14 cellular contexts compared by ENCODE assay signal in the genomic region with DNA sequence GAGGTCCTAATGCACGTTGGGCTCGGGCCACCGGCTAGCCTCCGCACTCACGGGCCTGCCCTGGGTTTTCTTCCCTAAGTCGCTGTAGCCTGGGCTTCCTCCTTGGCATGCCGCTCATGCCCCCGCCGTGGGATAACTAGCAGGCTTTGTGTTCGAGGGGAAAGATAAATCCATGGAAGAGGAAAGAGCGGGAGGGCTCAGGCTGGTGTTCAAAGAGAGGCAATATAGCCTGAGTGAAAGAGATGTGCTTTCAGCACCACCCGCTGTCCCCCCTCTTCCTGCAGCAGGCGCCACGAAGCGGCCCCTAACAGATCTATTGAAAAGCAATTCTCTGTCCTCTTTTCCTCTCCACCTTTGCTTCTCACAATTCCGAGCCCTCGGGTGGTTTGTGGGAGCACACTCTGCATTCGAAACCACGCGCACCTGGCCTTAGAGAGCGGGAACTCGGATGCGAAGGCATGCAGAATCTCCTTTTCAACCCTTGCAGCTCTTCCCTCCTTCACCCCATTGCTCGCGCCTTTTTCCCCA. TPM values are rescaled to one million over a fixed set of nuclear protein-coding genes. Genes with fewer than 3 reads are reported as not detected.
DNase-seq lines count a peak whose midpoint lies in the region; ATAC-seq, FAIRE-seq and TF ChIP-seq lines count a peak whose summit lies in the region.
"Not testable (repeated sequence)": the region's sequence is repeated elsewhere in the genome, so short reads cannot be mapped to it uniquely, and the experiment has no call there.
"Had no signal": no experiment of that assay in that cellular context is flagged by ENCODE, and none has a peak within 500 bp of the region (broad histone marks: within the 10 kb centered on the region; RNA-seq: fewer than 3 reads in every experiment).

No MANE protein-coding gene starts in this region.

- not testable (repeated sequence) for BruUV-seq in HepG2 (replicated peaks; lab: Mats Ljungman, UMichigan)

- peak overlapping the region; percentile 84 for H3K4me2 ChIP-seq in GM23338
- not testable (repeated sequence) for H3K4me2 ChIP-seq in HepG2 (ENCODE audit: low read depth, low read length)

- peaks cover 51% of the 10 kb centered on the region for H3K27me3 Mint-ChIP-seq in GM23338 (ENCODE audit: insufficient read depth, low read depth, poor library complexity)

- not testable (repeated sequence) for TF ChIP-seq CTCF in GM23338 (conservative IDR thresholded peaks at IDR 0.05; ENCODE audit: low read depth in 2 of 2); WERI-Rb-1 (IDR thresholded peaks at IDR 0.05; ENCODE audit: low read depth, low read length); foreskin keratinocyte (conservative IDR thresholded peaks at IDR 0.05); HepG2 (CRISPR knock-in tag; IDR thresholded peaks at IDR 0.05)
- TF ChIP-seq CTCF in brain microvascular endothelial cell (IDR thresholded peaks at IDR 0.05; ENCODE audit: low read depth, low read length, missing control alignments) = peak; percentile 4

- ATAC-seq in GM23338 = peak; percentile 74
- peak; percentile 78 for ATAC-seq in foreskin keratinocyte
- ATAC-seq in HepG2 = peak; percentile 52; the same call in 2 of the 3 replicates

- in situ Hi-C loops in brain microvascular endothelial cell (cut with HindIII; ENCODE audit: low pct_ligation_motif_present, low sequenced_read_pairs); HepG2 (cut with HindIII; ENCODE audit: extremely low pct_ligation_motif_present, low pct_unique_long_range_greater_than_20kb): not testable (repeated sequence)

- POLR2A ChIA-PET in HepG2 (lab: Yijun Ruan, JAX) = not testable (repeated sequence)

- H3K36me3 Mint-ChIP-seq in GM23338 (ENCODE audit: low read depth) = not testable (repeated sequence)

- 33% methylated on average over 12 of the region's 25 CpGs for WGBS in HepG2 (ENCODE audit: low lambda C conversion rate)

- H3K4me1 Mint-ChIP-seq in GM23338 = peaks cover 28% of the 10 kb centered on the region; the same call in 2 of the 3 replicates

- H3K36me3 ChIP-seq in GM23338 (ENCODE audit: insufficient read depth); WERI-Rb-1; brain microvascular endothelial cell (replicated peaks); HepG2 (replicated peaks in 1 of 2; ENCODE audit: control insufficient read depth in 1 of 2, insufficient read depth in 2 of 2, low read length in 2 of 2): not testable (repeated sequence)

- H3K4me1 ChIP-seq in GM23338 (ENCODE audit: insufficient read depth); foreskin keratinocyte; HepG2 (ENCODE audit: insufficient read depth, low read length): not testable (repeated sequence)

- H3K27ac ChIP-seq in GM23338 (ENCODE audit: low read depth); WERI-Rb-1; brain microvascular endothelial cell; foreskin keratinocyte; HepG2 (ENCODE audit: extremely low read length, insufficient read depth, low read length): not testable (repeated sequence)

- 0 out of 2 replicates have a peak overlapping the region, but pooled peaks have one; percentile 52 for H2AFZ ChIP-seq in GM23338
- H2AFZ ChIP-seq in HepG2 (ENCODE audit: low read length) = not testable (repeated sequence)

- not testable (repeated sequence) for H4K20me1 ChIP-seq in GM23338 (replicated peaks; ENCODE audit: insufficient read depth); HepG2 (ENCODE audit: insufficient read depth, low read length)

- CTCF ChIA-PET in HepG2 (lab: Yijun Ruan, JAX; ENCODE audit: low intra/inter-chr PET ratio, low total read pairs) = not testable (repeated sequence)

- peak overlapping the region; percentile 76 for H3K4me3 Mint-ChIP-seq in GM23338

- H3F3A ChIP-seq in GM23338 (replicated peaks; ENCODE audit: low read depth) = not testable (repeated sequence)

- not testable (repeated sequence) for H3K79me2 ChIP-seq in GM23338 (replicated peaks; ENCODE audit: insufficient read depth); HepG2 (ENCODE audit: insufficient read depth, low read length)

- not testable (repeated sequence) for TF ChIP-seq RAD21 in HepG2 (CRISPR knock-in tag; IDR thresholded peaks at IDR 0.05)

- not testable (repeated sequence) for H3K9me3 Mint-ChIP-seq in GM23338

- not testable (repeated sequence) for H3K27ac Mint-ChIP-seq in GM23338

- intact Hi-C loops in HepG2 (cut with micrococcal nuclease; ENCODE audit: unreplicated experiment) = not testable (repeated sequence)

- DNase-seq in GM23338 (ENCODE audit: low spot score) = peak; percentile 51
- peak; percentile 62 to 65 for DNase-seq in NCI-H526 (lab: John Stamatoyannopoulos, UW)
- not testable (repeated sequence) for DNase-seq in WERI-Rb-1; brain microvascular endothelial cell; foreskin keratinocyte; HepG2 (ENCODE audit: low spot score); urothelium cell line (ENCODE audit: low spot score)
- peak; percentile 21 for DNase-seq in occipital lobe (lab: John Stamatoyannopoulos, UW)

- H3K27me3 ChIP-seq in GM23338 (ENCODE audit: insufficient read depth) (peaks cover 66% of the 10 kb centered on the region), foreskin keratinocyte (peaks cover 39% of the 10 kb centered on the region)
- not testable (repeated sequence) for H3K27me3 ChIP-seq in WERI-Rb-1 (ENCODE audit: insufficient read depth, low read depth, severe bottlenecking); brain microvascular endothelial cell (replicated peaks); HepG2 (ENCODE audit: control insufficient read depth in 1 of 2, insufficient read depth in 2 of 2, low read length in 2 of 2)

- peak overlapping the region; percentile 61 for H3K4me3 ChIP-seq in GM23338
- peak overlapping the region; percentile 36 for H3K4me3 ChIP-seq in WERI-Rb-1 (ENCODE audit: low read depth, low read length)
- H3K4me3 ChIP-seq in brain microvascular endothelial cell (ENCODE audit: low read depth, low read length); HepG2 (replicated peaks in 1 of 3; ENCODE audit: insufficient read depth in 1 of 3, low read depth in 2 of 3, low read length in 3 of 3): not testable (repeated sequence)

- TF ChIP-seq EP300 in HepG2 (IDR thresholded peaks at IDR 0.05; ENCODE audit: low read depth in 2 of 2, low read length in 2 of 2); HepG2 (CRISPR knock-in tag; IDR thresholded peaks at IDR 0.05; ENCODE audit: borderline replicate concordance): not testable (repeated sequence)

- TF ChIP-seq POLR2A in HepG2 (IDR thresholded peaks at IDR 0.05; ENCODE audit: insufficient read depth in 1 of 2, low read depth in 2 of 2, low read length in 2 of 2) = not testable (repeated sequence)

- not testable (repeated sequence) for H3K9me3 ChIP-seq in WERI-Rb-1 (ENCODE audit: severe bottlenecking); HepG2 (ENCODE audit: low read length)

- FAIRE-seq in HepG2 (lab: Jason Lieb, UNC) = not testable (repeated sequence)
- peak; percentile 90 for FAIRE-seq in urothelium cell line (lab: Jason Lieb, UNC)

- not testable (repeated sequence) for H3K9ac ChIP-seq in HepG2 (ENCODE audit: insufficient read depth, low read depth, low read length)

- not testable (repeated sequence) for H3K9me2 ChIP-seq in GM23338 (ENCODE audit: insufficient read depth)

RNA-seq across cellular contexts. Expression of a gene that starts 2.9 kb away (rescaled TPM):
- 0.23 and 0.45 TPM in 2 replicates for total RNA-seq in GM23338 (2014; rRNA removed; shearing (Covaris generic))
- 0.12 and 0.23 TPM in 2 replicates for polyA plus RNA-seq in GM23338 (2016; fragmentation: Nextera tagmentation; extraction: Ambion mirVana)
- under 0.01 and 0.04 TPM in 2 replicates for total RNA-seq in foreskin keratinocyte
- under 0.01 and 0.01 TPM in 2 replicates for polyA plus RNA-seq in foreskin keratinocyte
- not detected in 2 replicates for total RNA-seq in HepG2 (2016; rRNA removed; fragmentation: Illumina TruSeq; extraction: Trizol)
- total RNA-seq in HepG2 (2016; cell fraction: cytosol; rRNA removed; fragmentation: Illumina TruSeq; extraction: Trizol; ENCODE audit: low read depth) = not detected in 2 replicates
- total RNA-seq in HepG2 (2016; cell fraction: insoluble cytoplasmic fraction; rRNA removed; fragmentation: Illumina TruSeq; extraction: Trizol) = not detected in 2 replicates
- total RNA-seq in HepG2 (2016; cell fraction: membrane; rRNA removed; fragmentation: Illumina TruSeq; extraction: Trizol) = not detected in 2 replicates
- total RNA-seq in HepG2 (2016; cell fraction: nucleus; rRNA removed; fragmentation: Illumina TruSeq; extraction: Trizol) = not detected in 2 replicates
- polyA plus RNA-seq in HepG2 (2011; rRNA removed) = not detected in 2 replicates
- not detected in 2 replicates for polyA plus RNA-seq in HepG2 (2011; cell fraction: cytosol; rRNA removed)
- polyA plus RNA-seq in HepG2 (2011; cell fraction: nucleus; rRNA removed) = not detected in 2 replicates
- not detected in 2 replicates for polyA plus RNA-seq in HepG2 (2012)
- not detected in 2 replicates for polyA plus RNA-seq in HepG2 (2016; cell fraction: cytosol; fragmentation: Illumina TruSeq; extraction: Trizol; ENCODE audit: low read depth)
- not detected in 2 replicates for polyA plus RNA-seq in HepG2 (2016; cell fraction: insoluble cytoplasmic fraction; fragmentation: Illumina TruSeq; extraction: Trizol; ENCODE audit: low read depth)
- not detected in 2 replicates for polyA plus RNA-seq in HepG2 (2016; cell fraction: membrane; fragmentation: Illumina TruSeq; extraction: Trizol; ENCODE audit: low read depth)
- polyA plus RNA-seq in HepG2 (2016; cell fraction: nucleus; fragmentation: Illumina TruSeq; extraction: Trizol; ENCODE audit: insufficient read depth, low read depth) = not detected in 2 replicates
- 0.02 TPM in 2 replicates for polyA minus RNA-seq in HepG2 (2011; rRNA and poly(A)+ RNA removed; ENCODE audit: low replicate concordance)
- not detected in 2 replicates for polyA minus RNA-seq in HepG2 (2011; cell fraction: cytosol; rRNA and poly(A)+ RNA removed)
- polyA minus RNA-seq in HepG2 (2011; cell fraction: nucleus; rRNA and poly(A)+ RNA removed) = not detected in 2 replicates
- 175 TPM for total RNA-seq in occipital lobe
- total RNA-seq: activated T-cell treated with anti-CD3 and anti-CD28 coated beads, Interleukin-2, amount 50 U/mL, for 4 hours; CD4-positive, alpha-beta memory T cell; Daoy; naive thymus-derived CD8-positive, alpha-beta T cell; smooth muscle cell; vagina had no signal
- polyA plus RNA-seq: CD4-positive, alpha-beta memory T cell; naive thymus-derived CD8-positive, alpha-beta T cell; smooth muscle cell had no signal

Comparison
In these comparisons a context has a peak if more than half of its experiments do, and no peak if none do; other contexts are left out.
1. RNA of a gene that starts 2.9 kb away (total RNA-seq): 175 TPM in occipital lobe (single experiment); 0.23 to 0.45 TPM in GM23338, under 0.01 to 0.04 TPM in foreskin keratinocyte and not detected in HepG2; every median in the first group is over 100 times any median in the second.
2. Peak in every context shown above with its lines, with median percentiles within 50 percentile points of each other: ATAC-seq.